In genomic region chr12:31238764-31239387, GRCh38 we compare ENCODE assay signal across 9 cellular contexts.
DNase-seq lines count a peak whose midpoint lies in the region; ATAC-seq and TF ChIP-seq lines count a peak whose summit lies in the region.
"Had no signal": no experiment of that assay in that cellular context is flagged by ENCODE, and none has a peak within 500 bp of the region (broad histone marks: within the 10 kb centered on the region; RNA-seq: fewer than 3 reads in every experiment).

No MANE protein-coding gene starts in this region.

- peaks cover 25% of the 10 kb centered on the region for H3K27me3 Mint-ChIP-seq in CD8-positive, alpha-beta T cell (ENCODE audit: low read depth)
- H3K27me3 Mint-ChIP-seq in activated CD8-positive, alpha-beta T cell treated with anti-CD3 and anti-CD28 coated beads for 36 hours, result peaks cover 11% of the 10 kb centered on the region
- H3K27me3 Mint-ChIP-seq in naive B cell, result peaks cover 21 to 42% (median 33%) of the 10 kb centered on the region in 3 donors

- no peaks in the 10 kb centered on the region for H3K9me3 Mint-ChIP-seq in CD8-positive, alpha-beta T cell
- H3K9me3 Mint-ChIP-seq in activated CD8-positive, alpha-beta T cell treated with anti-CD3 and anti-CD28 coated beads for 36 hours, result no peaks in the 10 kb centered on the region
- no peaks in the 10 kb centered on the region for H3K9me3 Mint-ChIP-seq in naive B cell
- no peaks in the 10 kb centered on the region for H3K9me3 Mint-ChIP-seq in stimulated activated effector memory CD8-positive, alpha-beta T cell treated with anti-CD3 and anti-CD28 coated beads, Interleukin-12 subunit alpha, Interleukin-12 subunit beta, amount 100 ng/mL, for 72 hours

- intact Hi-C loops in CD8-positive, alpha-beta T cell (cut with DNase I, micrococcal nuclease), result loop anchor here (1.0 to 5.0 kb wide), 3 partner anchors 122 to 391 kb away; no protein-coding TSS in a partner anchor
- intact Hi-C loops in activated CD8-positive, alpha-beta T cell treated with anti-CD3 and anti-CD28 coated beads for 36 hours (cut with micrococcal nuclease), result loop anchor here (2.0 kb wide), 1 partner anchor 392 kb away; no protein-coding TSS in a partner anchor

- H3K27ac Mint-ChIP-seq in CD8-positive, alpha-beta T cell, result no peak overlapping the region
- no peak overlapping the region for H3K27ac Mint-ChIP-seq in activated CD8-positive, alpha-beta T cell treated with anti-CD3 and anti-CD28 coated beads for 36 hours
- H3K27ac Mint-ChIP-seq in naive B cell, result no peak overlapping the region
- no peak overlapping the region for H3K27ac Mint-ChIP-seq in stimulated activated effector memory CD8-positive, alpha-beta T cell treated with anti-CD3 and anti-CD28 coated beads, Interleukin-12 subunit alpha, Interleukin-12 subunit beta, amount 100 ng/mL, for 72 hours
- H3K27ac Mint-ChIP-seq: activated naive CD8-positive, alpha-beta T cell had no signal

- ATAC-seq in CD8-positive, alpha-beta T cell, result peak; percentile 44
- ATAC-seq in GM19351 (IDR thresholded peaks at IDR 0.05; ENCODE audit: unreplicated experiment) (peak; percentile 85), HG03442 (IDR thresholded peaks at IDR 0.05; ENCODE audit: unreplicated experiment) (peak; percentile 78), naive B cell (ENCODE audit: low read depth in 2 of 2) (peak; percentile 71 to 75)
- ATAC-seq in activated CD8-positive, alpha-beta T cell treated with anti-CD3 and anti-CD28 coated beads for 36 hours, result peak; percentile 79
- ATAC-seq in stimulated activated effector memory CD8-positive, alpha-beta T cell treated with anti-CD3 and anti-CD28 coated beads, Interleukin-12 subunit alpha, Interleukin-12 subunit beta, amount 100 ng/mL, for 72 hours, result peak; percentile 68

- H3K4me3 Mint-ChIP-seq in CD8-positive, alpha-beta T cell, result peak overlapping the region; percentile 26
- no peak overlapping the region for H3K4me3 Mint-ChIP-seq in activated CD8-positive, alpha-beta T cell treated with anti-CD3 and anti-CD28 coated beads for 36 hours
- no peak overlapping the region for H3K4me3 Mint-ChIP-seq in naive B cell
- H3K4me3 Mint-ChIP-seq in stimulated activated effector memory CD8-positive, alpha-beta T cell treated with anti-CD3 and anti-CD28 coated beads, Interleukin-12 subunit alpha, Interleukin-12 subunit beta, amount 100 ng/mL, for 72 hours, result no peak overlapping the region
- H3K4me3 Mint-ChIP-seq: activated naive CD8-positive, alpha-beta T cell had no signal

- H3K9me3 ChIP-seq in CD8-positive, alpha-beta T cell (ENCODE audit: low read length), result no peaks in the 10 kb centered on the region

- CTCF ChIA-PET in CD8-positive, alpha-beta T cell (lab: Charles Lee), result interaction anchor here (0.7 to 1.4 kb wide), 6 partner anchors 13 to 413 kb away, joined by 3 to 5 read pairs (median 4); no protein-coding TSS in a partner anchor
- CTCF ChIA-PET in activated CD8-positive, alpha-beta T cell treated with anti-CD3 and anti-CD28 coated beads for 36 hours (lab: Charles Lee), result interaction anchor here (0.6 to 5.8 kb wide), 16 partner anchors 11 to 395 kb away, joined by 3 to 39 read pairs (median 4); no protein-coding TSS in a partner anchor

- peaks cover 2% of the 10 kb centered on the region for H3K4me1 Mint-ChIP-seq in CD8-positive, alpha-beta T cell (ENCODE audit: low read depth)
- H3K4me1 Mint-ChIP-seq in activated CD8-positive, alpha-beta T cell treated with anti-CD3 and anti-CD28 coated beads for 36 hours (ENCODE audit: low read depth), result peaks cover 5% of the 10 kb centered on the region
- peaks cover 3 to 11% (median 5%) of the 10 kb centered on the region in 3 donors for H3K4me1 Mint-ChIP-seq in naive B cell
- peaks cover 7% of the 10 kb centered on the region for H3K4me1 Mint-ChIP-seq in stimulated activated effector memory CD8-positive, alpha-beta T cell treated with anti-CD3 and anti-CD28 coated beads, Interleukin-12 subunit alpha, Interleukin-12 subunit beta, amount 100 ng/mL, for 72 hours

- no peaks in the 10 kb centered on the region for H3K36me3 ChIP-seq in CD8-positive, alpha-beta T cell (ENCODE audit: insufficient read depth, low read length)

- H3K36me3 Mint-ChIP-seq in CD8-positive, alpha-beta T cell, result no peaks in the 10 kb centered on the region
- no peaks in the 10 kb centered on the region for H3K36me3 Mint-ChIP-seq in activated CD8-positive, alpha-beta T cell treated with anti-CD3 and anti-CD28 coated beads for 36 hours (ENCODE audit: low read depth)
- H3K36me3 Mint-ChIP-seq in naive B cell, result no peaks in the 10 kb centered on the region
- H3K36me3 Mint-ChIP-seq in stimulated activated effector memory CD8-positive, alpha-beta T cell treated with anti-CD3 and anti-CD28 coated beads, Interleukin-12 subunit alpha, Interleukin-12 subunit beta, amount 100 ng/mL, for 72 hours, result no peaks in the 10 kb centered on the region
- H3K36me3 Mint-ChIP-seq: activated naive CD8-positive, alpha-beta T cell had no signal

- POLR2A ChIA-PET in CD8-positive, alpha-beta T cell (lab: Charles Lee), result no interaction called here
- POLR2A ChIA-PET in activated CD8-positive, alpha-beta T cell treated with anti-CD3 and anti-CD28 coated beads for 36 hours (lab: Charles Lee), result no interaction called here

- TF ChIP-seq CTCF in CD8-positive, alpha-beta T cell (IDR thresholded peaks at IDR 0.05), result peak; percentile 45
- peak; percentile 65 for TF ChIP-seq CTCF in activated CD8-positive, alpha-beta T cell treated with anti-CD3 and anti-CD28 coated beads for 36 hours (IDR thresholded peaks at IDR 0.05)
- TF ChIP-seq CTCF in epithelial cell of esophagus (IDR thresholded peaks at IDR 0.05; ENCODE audit: insufficient read depth, low read depth, low read length, missing control alignments), result peak; percentile 82

- DNase-seq in CD8-positive, alpha-beta T cell, result peak in 6 of 7 experiments; percentile 8 to 67 (median 42)
- peak; percentile 89 for DNase-seq in NCI-H82 (lab: John Stamatoyannopoulos, UW)
- peak; percentile 81 for DNase-seq in activated CD8-positive, alpha-beta T cell treated with anti-CD3 and anti-CD28 coated beads for 36 hours
- DNase-seq in epithelial cell of esophagus (ENCODE audit: low read depth), result peak; percentile 76
- peak; percentile 65 for DNase-seq in naive B cell
- peak; percentile 38 to 69 for DNase-seq in stimulated activated effector memory CD8-positive, alpha-beta T cell treated with anti-CD3 and anti-CD28 coated beads, Interleukin-12 subunit alpha, Interleukin-12 subunit beta, amount 100 ng/mL, for 72 hours (ENCODE audit: low spot score in 2 of 2)

- no peak overlapping the region for H3K27ac ChIP-seq in CD8-positive, alpha-beta T cell (ENCODE audit: low read depth, low read length)

- H3K4me1 ChIP-seq in CD8-positive, alpha-beta T cell (ENCODE audit: insufficient read depth, low read length), result no peaks in the 10 kb centered on the region

- H3K27me3 ChIP-seq in CD8-positive, alpha-beta T cell (ENCODE audit: insufficient read depth, low read length), result no peaks in the 10 kb centered on the region

- H3K4me3 ChIP-seq in CD8-positive, alpha-beta T cell (ENCODE audit: low read depth, low read length), result no peak overlapping the region
- H3K4me3 ChIP-seq in epithelial cell of esophagus (ENCODE audit: low read length), result no peak overlapping the region
